ENCODE assay signal across 15 cellular contexts in the genomic region with DNA sequence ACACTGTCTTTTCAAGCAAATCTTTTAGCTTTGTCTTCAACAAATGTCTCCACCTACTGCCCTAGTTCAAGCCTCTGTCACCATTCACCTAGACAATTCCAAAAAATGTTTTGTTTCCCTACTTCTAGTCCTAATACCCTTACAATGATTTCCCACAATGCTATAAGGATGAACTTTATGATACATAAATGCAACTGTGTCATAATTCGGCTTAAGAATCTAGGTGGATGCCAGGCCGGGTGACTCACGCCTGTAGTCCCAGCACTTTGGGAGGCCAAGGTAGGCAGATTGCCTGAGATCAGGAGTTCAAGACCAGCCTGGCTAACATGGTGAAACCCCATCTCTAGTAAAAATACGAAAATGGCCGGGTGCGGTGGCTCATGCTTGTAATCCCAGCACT. TPM values are rescaled to one million over a fixed set of nuclear protein-coding genes. Genes with fewer than 3 reads are reported as not detected.
A peak's percentile ranks its signal among the peaks of the same experiment; 100 is the strongest.
DNase-seq lines count a peak whose midpoint lies in the region; ATAC-seq and TF ChIP-seq lines count a peak whose summit lies in the region.
"Had no signal": no experiment of that assay in that cellular context is flagged by ENCODE, and none has a peak within 500 bp of the region (broad histone marks: within the 10 kb centered on the region; RNA-seq: fewer than 3 reads in every experiment).

No MANE protein-coding gene starts in this region.

- no peak for DNase-seq in GM10266 (ENCODE audit: extremely low spot score)
- DNase-seq in MG63, result peak; percentile 41
- no peak for DNase-seq in GF-D8 (lab: John Stamatoyannopoulos, UW)
- DNase-seq in NCI-H1930 (lab: John Stamatoyannopoulos, UW), result no peak
- DNase-seq: Caco-2; CD4-positive, CD25-positive, alpha-beta regulatory T cell; CD8-positive, alpha-beta T cell; DMS153; DND-41; GDM1; H7; HCEC 1CT had no signal

- H3K9me3 ChIP-seq in MG63, result no peaks in the 10 kb centered on the region
- H3K9me3 ChIP-seq: BLaER1 had no signal

- no peak overlapping the region for H3K4me3 ChIP-seq in MG63
- H3K4me3 ChIP-seq: BLaER1 had no signal

- ATAC-seq in esophagus mucosa (peak; percentile 70), HG03460 (IDR thresholded peaks at IDR 0.05; ENCODE audit: unreplicated experiment) (no peak)
- ATAC-seq: CD8-positive, alpha-beta T cell had no signal

- H3K36me3 ChIP-seq in MG63, result no peaks in the 10 kb centered on the region
- H3K36me3 ChIP-seq: BLaER1 had no signal

- peak; percentile 12 for TF ChIP-seq CTCF in GM10266 (IDR thresholded peaks at IDR 0.05; ENCODE audit: control insufficient read depth, insufficient read depth, low read depth, missing control alignments)

- no peaks in the 10 kb centered on the region for H3K27me3 ChIP-seq in MG63
- H3K27me3 ChIP-seq: BLaER1 had no signal

RNA-seq across cellular contexts. Expression of a gene that starts 20.7 kb away (rescaled TPM):
- total RNA-seq in MG63 (2014; rRNA removed; shearing (Covaris generic); ENCODE audit: low replicate concordance), result 13.0 and 17.7 TPM in 2 replicates
- total RNA-seq in esophagus mucosa, result 9.2 TPM

RNA-seq across cellular contexts. Expression of a gene that starts 28.3 kb away (rescaled TPM):
- 8.3 and 11.5 TPM in 2 replicates for total RNA-seq in MG63 (2014; rRNA removed; shearing (Covaris generic); ENCODE audit: low replicate concordance)
- 22.3 TPM for total RNA-seq in esophagus mucosa
